Comparison of ENCODE assay signal across 8 cellular contexts in the genomic region with DNA sequence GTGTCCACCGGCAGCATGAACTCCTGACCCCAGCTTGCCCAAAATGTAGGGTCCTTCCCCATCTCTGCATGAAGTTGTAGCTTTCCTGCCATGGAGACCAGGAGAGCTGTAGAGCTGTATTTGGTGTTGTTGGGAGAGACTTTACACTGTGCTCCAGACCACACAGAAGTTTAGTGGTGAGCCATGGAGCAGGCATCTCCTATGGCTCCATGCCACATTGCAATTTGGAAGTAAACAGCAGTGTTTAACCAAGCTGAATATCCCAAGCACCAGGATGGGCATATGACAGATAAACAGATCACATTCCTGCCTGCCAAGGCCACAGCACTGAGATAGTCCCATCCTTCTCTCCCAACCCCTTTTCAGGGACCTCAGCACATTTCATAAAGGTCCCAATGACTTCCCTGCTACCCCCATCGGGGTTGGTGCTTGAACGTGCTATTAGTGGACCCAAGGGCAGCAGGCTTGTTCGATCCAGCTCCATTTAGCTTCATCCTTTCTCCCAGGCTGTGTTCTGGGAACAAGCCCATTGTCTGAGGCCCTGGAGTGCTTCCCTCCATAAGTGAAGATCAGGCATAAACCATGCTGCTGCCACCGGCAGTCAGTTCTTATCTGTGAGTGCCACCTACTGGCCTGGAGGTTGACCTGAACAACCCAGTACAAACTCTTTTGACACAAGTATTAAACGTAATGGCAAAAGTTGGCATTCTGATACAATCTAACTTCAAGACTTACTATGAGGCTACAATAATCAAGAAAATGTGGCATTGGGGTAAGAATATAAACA.
DNase-seq lines count a peak whose midpoint lies in the region; TF ChIP-seq lines count a peak whose summit lies in the region.

No MANE protein-coding gene starts in this region.

- H3K27ac ChIP-seq in HEK293 (ENCODE audit: extremely low read depth, low read depth, low read length), result no peak overlapping the region
- no peak overlapping the region for H3K27ac ChIP-seq in neuronal stem cell (replicated peaks; ENCODE audit: low read length)
- H3K27ac ChIP-seq in coronary artery, result no peak overlapping the region

- no peak overlapping the region for H4K8ac ChIP-seq in neuronal stem cell (ENCODE audit: low read depth, low read length)

- H3K9me3 ChIP-seq in HEK293 (ENCODE audit: control insufficient read depth, insufficient read depth, low read depth, low read length) (no peaks in the 10 kb centered on the region), neuronal stem cell (replicated peaks in 1 of 2; ENCODE audit: control insufficient read depth in 2 of 2, insufficient read depth in 1 of 2, low read depth in 1 of 2, low read length in 2 of 2) (no peaks in the 10 kb centered on the region)

- H4K91ac ChIP-seq in neuronal stem cell (ENCODE audit: low read depth, low read length, poor library complexity), result no peak overlapping the region

- H3K4ac ChIP-seq in neuronal stem cell (ENCODE audit: low read length), result no peak overlapping the region

- H3K4me1 ChIP-seq in HEK293 (ENCODE audit: control insufficient read depth, insufficient read depth, low read length), result no peaks in the 10 kb centered on the region
- H3K4me1 ChIP-seq in neuronal stem cell (ENCODE audit: control insufficient read depth in 2 of 2, insufficient read depth in 1 of 2, low read depth in 1 of 2, low read length in 2 of 2), result no peaks in the 10 kb centered on the region

- H3K36me3 ChIP-seq in HEK293 (ENCODE audit: control insufficient read depth in 2 of 2, insufficient read depth in 1 of 2, low read length in 2 of 2) (no peaks in the 10 kb centered on the region), neuronal stem cell (replicated peaks in 1 of 2; ENCODE audit: control insufficient read depth in 2 of 2, insufficient read depth in 2 of 2, low read length in 2 of 2) (no peaks in the 10 kb centered on the region)

- H3K4me3 ChIP-seq in HEK293 (ENCODE audit: low read depth, low read length), result no peak overlapping the region
- H3K4me3 ChIP-seq in neuronal stem cell (ENCODE audit: low read length in 2 of 2), result no peak overlapping the region
- H3K4me3 ChIP-seq in coronary artery, result no peak overlapping the region

- H3K9ac ChIP-seq in neuronal stem cell (ENCODE audit: low read depth, low read length, poor library complexity), result no peak overlapping the region

- H3K4me2 ChIP-seq in neuronal stem cell (ENCODE audit: insufficient read depth, low read length, poor library complexity, severe bottlenecking), result no peak overlapping the region

- CTCF ChIA-PET in HEK293 (lab: Yijun Ruan, JAX), result interaction anchor here (0.5 to 0.6 kb wide), 2 partner anchors 49 to 399 kb away, joined by 3 read pairs; no protein-coding TSS in a partner anchor

- H3K18ac ChIP-seq in neuronal stem cell (ENCODE audit: low read length), result no peak overlapping the region

- H2BK12ac ChIP-seq in neuronal stem cell (ENCODE audit: low read length), result no peak overlapping the region

- no peak overlapping the region for H3K14ac ChIP-seq in neuronal stem cell (ENCODE audit: low read length)

- no CpG with 5 or more reads among the region's 6 CpGs for WGBS in neuronal stem cell (ENCODE audit: extremely low coverage in 2 of 2, insufficient read length in 2 of 2, insufficient replicate concordance in 1 of 2), 2 donors

- TF ChIP-seq CTCF in HEK293 (tag by site-specific recombination; IDR thresholded peaks at IDR 0.05) (no peak), coronary artery (IDR thresholded peaks at IDR 0.05) (no peak)

- H2BK120ac ChIP-seq in neuronal stem cell (ENCODE audit: low read depth, low read length), result no peak overlapping the region

- no peak overlapping the region for H2BK15ac ChIP-seq in neuronal stem cell (ENCODE audit: low read length)

- H3K23ac ChIP-seq in neuronal stem cell (ENCODE audit: low read depth, low read length, poor library complexity), result no peak overlapping the region

- H3K27me3 ChIP-seq in neuronal stem cell (ENCODE audit: control insufficient read depth in 3 of 3, insufficient read depth in 3 of 3, low read depth in 1 of 3, low read length in 3 of 3), result no peaks in the 10 kb centered on the region

- POLR2A ChIA-PET in HEK293 (lab: Yijun Ruan, JAX), result no interaction called here

- H2BK5ac ChIP-seq in neuronal stem cell (ENCODE audit: low read length), result no peak overlapping the region

- no peak overlapping the region for H2AK5ac ChIP-seq in neuronal stem cell (ENCODE audit: low read depth, low read length)

- H2AFZ ChIP-seq in neuronal stem cell (ENCODE audit: low read length), result peak overlapping the region; percentile 77

- no peaks in the 10 kb centered on the region for H3K79me1 ChIP-seq in neuronal stem cell (ENCODE audit: low read depth, low read length)

- DNase-seq in stimulated activated CD4-positive, alpha-beta T cell treated with anti-CD3 and anti-CD28 coated beads, Interleukin-1b, Interleukin-23, amount 100 ng/mL, for 48 hours, result peak; percentile 10
- DNase-seq in stimulated activated CD4-positive, alpha-beta T cell treated with anti-CD3 and anti-CD28 coated beads, Interleukin-12 subunit alpha, Interleukin-12 subunit beta, amount 100 ng/mL, for 4 hours, result no peak
- peak; percentile 39 for DNase-seq in NCI-H1048 (lab: John Stamatoyannopoulos, UW)
- DNase-seq in cerebellar cortex (ENCODE audit: low spot score), result peak; percentile 6
- DNase-seq in neuronal stem cell (ENCODE audit: low spot score), result no peak
- no peak for DNase-seq in coronary artery (ENCODE audit: low spot score)
- DNase-seq in Ammon's horn (ENCODE audit: low spot score), result no peak

TF ChIP-seq in HEK293, 187 proteins besides CTCF, POLR2A, EP300 and RAD21:
- no peak for TF ChIP-seq PRDM2 (tag by site-specific recombination; IDR thresholded peaks at IDR 0.05; ENCODE audit: borderline replicate concordance)
- peak; percentile 47; the same call in 1 of the 2 replicates for TF ChIP-seq ZNF654 (tag by site-specific recombination; IDR thresholded peaks at IDR 0.05; ENCODE audit: low read depth)
TF ChIP-seq in HEK293: peak in this region for 1.

Comparison
In these comparisons a context has a peak if more than half of its experiments do, and no peak if none do; other contexts are left out.
1. DNase-seq: peak in stimulated activated CD4-positive, alpha-beta T cell treated with anti-CD3 and anti-CD28 coated beads, Interleukin-1b, Interleukin-23, amount 100 ng/mL, for 48 hours (single experiment), NCI-H1048 (single experiment) and cerebellar cortex (single experiment); none in stimulated activated CD4-positive, alpha-beta T cell treated with anti-CD3 and anti-CD28 coated beads, Interleukin-12 subunit alpha, Interleukin-12 subunit beta, amount 100 ng/mL, for 4 hours (single experiment), neuronal stem cell (single experiment), coronary artery (single experiment) and Ammon's horn (single experiment).